Comparison of ENCODE assay signal across 1 cellular context in genomic region chr9:134656334-134657034, GRCh38.
TF ChIP-seq lines count a peak whose summit lies in the region.

No MANE protein-coding gene starts in this region.

TF ChIP-seq in GM12878, 131 proteins besides CTCF, POLR2A, EP300 and RAD21 (continued from another document):
- TF ChIP-seq FOXM1 (IDR thresholded peaks at IDR 0.05; ENCODE audit: low read depth, low read length) (no peak), RELB (IDR thresholded peaks at IDR 0.05; ENCODE audit: low read depth) (no peak), MYC (IDR thresholded peaks at IDR 0.05; ENCODE audit: insufficient read depth, insufficient read length, insufficient replicate concordance, low read length, severe bottlenecking) (no peak), RB1 (IDR thresholded peaks at IDR 0.05; ENCODE audit: borderline replicate concordance) (no peak), NR2F1 (conservative IDR thresholded peaks at IDR 0.05) (no peak), MXI1 (IDR thresholded peaks at IDR 0.05; ENCODE audit: low read depth, low read length) (no peak), ZBTB40 (IDR thresholded peaks at IDR 0.05; ENCODE audit: borderline replicate concordance) (no peak), CEBPB (IDR thresholded peaks at IDR 0.05; ENCODE audit: borderline replicate concordance in 1 of 2, low read depth in 2 of 2, low read length in 2 of 2) (no peak)
- TF ChIP-seq, protein P1, sequence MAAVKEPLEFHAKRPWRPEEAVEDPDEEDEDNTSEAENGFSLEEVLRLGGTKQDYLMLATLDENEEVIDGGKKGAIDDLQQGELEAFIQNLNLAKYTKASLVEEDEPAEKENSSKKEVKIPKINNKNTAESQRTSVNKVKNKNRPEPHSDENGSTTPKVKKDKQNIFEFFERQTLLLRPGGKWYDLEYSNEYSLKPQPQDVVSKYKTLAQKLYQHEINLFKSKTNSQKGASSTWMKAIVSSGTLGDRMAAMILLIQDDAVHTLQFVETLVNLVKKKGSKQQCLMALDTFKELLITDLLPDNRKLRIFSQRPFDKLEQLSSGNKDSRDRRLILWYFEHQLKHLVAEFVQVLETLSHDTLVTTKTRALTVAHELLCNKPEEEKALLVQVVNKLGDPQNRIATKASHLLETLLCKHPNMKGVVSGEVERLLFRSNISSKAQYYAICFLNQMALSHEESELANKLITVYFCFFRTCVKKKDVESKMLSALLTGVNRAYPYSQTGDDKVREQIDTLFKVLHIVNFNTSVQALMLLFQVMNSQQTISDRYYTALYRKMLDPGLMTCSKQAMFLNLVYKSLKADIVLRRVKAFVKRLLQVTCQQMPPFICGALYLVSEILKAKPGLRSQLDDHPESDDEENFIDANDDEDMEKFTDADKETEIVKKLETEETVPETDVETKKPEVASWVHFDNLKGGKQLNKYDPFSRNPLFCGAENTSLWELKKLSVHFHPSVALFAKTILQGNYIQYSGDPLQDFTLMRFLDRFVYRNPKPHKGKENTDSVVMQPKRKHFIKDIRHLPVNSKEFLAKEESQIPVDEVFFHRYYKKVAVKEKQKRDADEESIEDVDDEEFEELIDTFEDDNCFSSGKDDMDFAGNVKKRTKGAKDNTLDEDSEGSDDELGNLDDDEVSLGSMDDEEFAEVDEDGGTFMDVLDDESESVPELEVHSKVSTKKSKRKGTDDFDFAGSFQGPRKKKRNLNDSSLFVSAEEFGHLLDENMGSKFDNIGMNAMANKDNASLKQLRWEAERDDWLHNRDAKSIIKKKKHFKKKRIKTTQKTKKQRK (IDR thresholded peaks at IDR 0.05; ENCODE audit: low read depth, low read length): no peak
